ENCODE assay signal across 9 cellular contexts in genomic region chrX:100649550-100650356, GRCh38. TPM values are rescaled to one million over a fixed set of nuclear protein-coding genes. Genes with fewer than 3 reads are reported as not detected.
A peak's percentile ranks its signal among the peaks of the same experiment; 100 is the strongest.
DNase-seq lines count a peak whose midpoint lies in the region; ATAC-seq and TF ChIP-seq lines count a peak whose summit lies in the region.
"Had no signal": no experiment of that assay in that cellular context is flagged by ENCODE, and none has a peak within 500 bp of the region (broad histone marks: within the 10 kb centered on the region; RNA-seq: fewer than 3 reads in every experiment).

No MANE protein-coding gene starts in this region.

- CTCF ChIA-PET in WTC11 (lab: Charles Lee) = interaction anchor here (0.8 to 3.2 kb wide), 3 partner anchors 12 to 35 kb away, joined by 3 to 12 read pairs (median 8); no protein-coding TSS in a partner anchor

- no peak overlapping the region for H3K27ac Mint-ChIP-seq in WTC11
- H3K27ac Mint-ChIP-seq: activated naive CD8-positive, alpha-beta T cell had no signal

- no peak for TF ChIP-seq EP300 in sigmoid colon (IDR thresholded peaks at IDR 0.05)

- WGBS in heart right ventricle, 2 donors = 29 to 42% methylated on average over 12 of the region's 12 CpGs
- 5 to 45% methylated on average over 12 of the region's 12 CpGs for WGBS in sigmoid colon, 2 donors

- TF ChIP-seq CTCF in WTC11 (IDR thresholded peaks at IDR 0.05) (no peak), heart right ventricle (IDR thresholded peaks at IDR 0.05) (no peak), sigmoid colon (IDR thresholded peaks at IDR 0.05) (no peak)

- H3K4me3 Mint-ChIP-seq in WTC11 = no peak overlapping the region
- H3K4me3 Mint-ChIP-seq: activated naive CD8-positive, alpha-beta T cell had no signal

- no peaks in the 10 kb centered on the region for H3K36me3 Mint-ChIP-seq in WTC11
- H3K36me3 Mint-ChIP-seq: activated naive CD8-positive, alpha-beta T cell had no signal

- no peaks in the 10 kb centered on the region; the same call in 1 of the 2 replicates for H3K27me3 Mint-ChIP-seq in WTC11 (ENCODE audit: low read depth)

- H3K9me3 ChIP-seq in heart right ventricle (no peaks in the 10 kb centered on the region), sigmoid colon (no peaks in the 10 kb centered on the region)

- H3K4me1 Mint-ChIP-seq in WTC11 = peaks cover 43% of the 10 kb centered on the region

- POLR2A ChIA-PET in WTC11 (lab: Charles Lee) = no interaction called here

- H3K27me3 ChIP-seq in heart right ventricle = peaks cover 0 to 34% (median 0%) of the 10 kb centered on the region in 7 donors
- H3K27me3 ChIP-seq in sigmoid colon = no peaks in the 10 kb centered on the region

- peak; percentile 82 for ATAC-seq in WTC11
- peak; percentile 78 to 94 (median 84) for ATAC-seq in heart right ventricle
- no peak for ATAC-seq in HG03039 (IDR thresholded peaks at IDR 0.05; ENCODE audit: unreplicated experiment)
- ATAC-seq in GM21825 (IDR thresholded peaks at IDR 0.05; ENCODE audit: unreplicated experiment) = no peak

- no peaks in the 10 kb centered on the region for H3K36me3 ChIP-seq in heart right ventricle
- H3K36me3 ChIP-seq in sigmoid colon = no peaks in the 10 kb centered on the region

- DNase-seq in GM04503 (ENCODE audit: low read depth) = peak; percentile 80
- DNase-seq in WTC11 (ENCODE audit: low spot score) = peak; percentile 11
- peak; percentile 38 to 48 for DNase-seq in heart right ventricle
- peak; percentile 92 for DNase-seq in sigmoid colon
- DNase-seq in 8988T = no peak
- no peak for DNase-seq in SIG-M5 (lab: John Stamatoyannopoulos, UW)

- no peak overlapping the region for H3K4me3 ChIP-seq in heart right ventricle
- no peak overlapping the region for H3K4me3 ChIP-seq in sigmoid colon

- H3K4me1 ChIP-seq in heart right ventricle (peaks cover 0 to 33% (median 6%) of the 10 kb centered on the region in 9 donors), sigmoid colon (no peaks in the 10 kb centered on the region)

- TF ChIP-seq POLR2A in sigmoid colon (IDR thresholded peaks at IDR 0.05) = no peak

- H3K9me3 Mint-ChIP-seq in WTC11 = no peaks in the 10 kb centered on the region

- H3K27ac ChIP-seq in heart right ventricle = peak overlapping the region; percentile 69 to 91 (median 78)
- H3K27ac ChIP-seq in sigmoid colon = peak overlapping the region; percentile 61 to 74 (median 68)

- intact Hi-C loops in heart right ventricle (cut with DNase I) (no loop called here), sigmoid colon (cut with DNase I) (no loop called here)

TF ChIP-seq in WTC11, 78 proteins besides CTCF, POLR2A, EP300 and RAD21:
- TF ChIP-seq GABPB1 (CRISPR knock-in tag; IDR thresholded peaks at IDR 0.05) (peak; percentile 24; the same call in 1 of the 2 replicates), CREB1 (CRISPR knock-in tag; IDR thresholded peaks at IDR 0.05) (no peak)

RNA-seq across cellular contexts. Expression of gene SRPX2, which starts 5.8 kb away (rescaled TPM):
- total RNA-seq in WTC11 (2021) (0.24 to 0.62 TPM (median 0.34 TPM) in 3 replicates), heart right ventricle (10 to 100 TPM in 3 of 10 donors, 1 to 10 TPM in 7; 4.2 to 27.5 (median 6.9) TPM), sigmoid colon (10 to 100 TPM; 18.7 to 59.8 (median 25.9) TPM)
- polyA plus RNA-seq in heart right ventricle (10 to 100 TPM in 1 of 2 donors, 1 to 10 TPM in 1; 5.2 to 11.4 TPM), sigmoid colon (10 to 100 TPM in 1 of 3 donors, 1 to 10 TPM in 2; 2.5 to 12.0 (median 4.8) TPM)

RNA-seq across cellular contexts. Expression of gene TSPAN6, which starts 13.1 kb away (rescaled TPM):
- total RNA-seq in WTC11 (2021) (47.0 to 50.5 TPM (median 49.8 TPM) in 3 replicates), heart right ventricle (1 to 10 TPM; 3.0 to 6.5 (median 5.5) TPM), sigmoid colon (10 to 100 TPM in 2 of 4 donors, 1 to 10 TPM in 2; 7.5 to 16.3 (median 9.4) TPM)
- polyA plus RNA-seq in heart right ventricle (1 to 10 TPM; 4.3 to 8.6 TPM), sigmoid colon (10 to 100 TPM; 31.2 to 57.1 (median 34.2) TPM)

Comparison
In these comparisons a context has a peak if more than half of its experiments do, and no peak if none do; other contexts are left out.
1. DNase-seq: peak in GM04503 (single experiment), WTC11 (single experiment), heart right ventricle (2 of 2) and sigmoid colon (single experiment); none in 8988T (single experiment) and SIG-M5 (single experiment).
2. ATAC-seq: peak in WTC11 (single experiment) and heart right ventricle (8 of 8); none in HG03039 (single experiment) and GM21825 (single experiment).